Comparison of ENCODE assay signal across 9 cellular contexts in genomic region chr2:105809099-105809473, GRCh38.
DNase-seq lines count a peak whose midpoint lies in the region; ATAC-seq and TF ChIP-seq lines count a peak whose summit lies in the region.
"Had no signal": no experiment of that assay in that cellular context is flagged by ENCODE, and none has a peak within 500 bp of the region (broad histone marks: within the 10 kb centered on the region; RNA-seq: fewer than 3 reads in every experiment).

No MANE protein-coding gene starts in this region.

- DNase-seq in CD8-positive, alpha-beta memory T cell = no peak
- peak; percentile 37 for DNase-seq in epithelial cell of proximal tubule (ENCODE audit: low read depth)
- DNase-seq in H7 = no peak
- DNase-seq in OCI-M1 (lab: John Stamatoyannopoulos, UW) = no peak
- DNase-seq in GM19240 (ENCODE audit: insufficient read length, low spot score) = no peak

- peaks cover 84% of the 10 kb centered on the region for H3K4me1 ChIP-seq in CD8-positive, alpha-beta memory T cell (ENCODE audit: insufficient read depth, low read length)
- peaks cover 95% of the 10 kb centered on the region for H3K4me1 ChIP-seq in KMS-11 (ENCODE audit: low read depth, poor library complexity, severe bottlenecking)

- no peaks in the 10 kb centered on the region for H3K36me3 ChIP-seq in CD8-positive, alpha-beta memory T cell (ENCODE audit: insufficient read depth, low read length)
- H3K36me3 ChIP-seq in KMS-11 (ENCODE audit: insufficient read depth) = no peaks in the 10 kb centered on the region
- H3K36me3 ChIP-seq in H7 (replicated peaks; ENCODE audit: control insufficient read depth, insufficient read depth, low read length) = no peaks in the 10 kb centered on the region

- peaks cover 88 to 98% (median 96%) of the 10 kb centered on the region in 3 donors for H3K4me1 Mint-ChIP-seq in CD8-positive, alpha-beta memory T cell

- no peaks in the 10 kb centered on the region for H3K9me3 ChIP-seq in CD8-positive, alpha-beta memory T cell (ENCODE audit: low read length)

- ATAC-seq in GM19452 (IDR thresholded peaks at IDR 0.05; ENCODE audit: unreplicated experiment) (peak; percentile 40), HG02571 (IDR thresholded peaks at IDR 0.05; ENCODE audit: unreplicated experiment) (no peak)

- peaks cover 64% of the 10 kb centered on the region for H3K79me2 ChIP-seq in KMS-11 (ENCODE audit: insufficient read depth, low read depth)

- H3K9ac ChIP-seq in KMS-11 = no peak overlapping the region
- H3K9ac ChIP-seq: parathyroid adenoma had no signal

- TF ChIP-seq CTCF in KMS-11 (conservative IDR thresholded peaks at IDR 0.05; ENCODE audit: low read depth, low read length) (no peak), epithelial cell of proximal tubule (conservative IDR thresholded peaks at IDR 0.05; ENCODE audit: low read depth, low read length) (no peak)

- no peak overlapping the region for H2AFZ ChIP-seq in KMS-11 (ENCODE audit: low read depth)
- H2AFZ ChIP-seq: parathyroid adenoma had no signal

- peak overlapping the region; percentile 35 to 93 (median 80) for H3K27ac Mint-ChIP-seq in CD8-positive, alpha-beta memory T cell

- CTCF ChIA-PET in CD8-positive, alpha-beta memory T cell (lab: Charles Lee) = interaction anchor here (1.7 kb wide), 1 partner anchor 232 kb away, joined by 4 read pairs; no protein-coding TSS in a partner anchor

- H4K20me1 ChIP-seq in KMS-11 (ENCODE audit: insufficient read depth) = no peaks in the 10 kb centered on the region

- peak overlapping the region; percentile 7 to 86 (median 47) for H3K4me3 Mint-ChIP-seq in CD8-positive, alpha-beta memory T cell

- peak overlapping the region; percentile 11 for H3K4me2 ChIP-seq in KMS-11

- H3K27me3 ChIP-seq in CD8-positive, alpha-beta memory T cell (ENCODE audit: insufficient read depth, low read length, poor library complexity, severe bottlenecking) = no peaks in the 10 kb centered on the region
- H3K27me3 ChIP-seq in KMS-11 (ENCODE audit: insufficient read depth, low read depth) (no peaks in the 10 kb centered on the region), H7 (ENCODE audit: control insufficient read depth, insufficient read depth, low read length) (no peaks in the 10 kb centered on the region)

- no peak overlapping the region for H3K27ac ChIP-seq in CD8-positive, alpha-beta memory T cell (ENCODE audit: low read depth, low read length)
- H3K27ac ChIP-seq in KMS-11 = no peak overlapping the region
- H3K27ac ChIP-seq: parathyroid adenoma had no signal

- peaks cover 0 to 17% (median 4%) of the 10 kb centered on the region in 3 donors for H3K36me3 Mint-ChIP-seq in CD8-positive, alpha-beta memory T cell

- POLR2A ChIA-PET in CD8-positive, alpha-beta memory T cell (lab: Charles Lee) = interaction anchor here (1.4 kb wide), 1 partner anchor 10 kb away, joined by 4 read pairs; no protein-coding TSS in a partner anchor

- H3K4me3 ChIP-seq in CD8-positive, alpha-beta memory T cell (ENCODE audit: low read length) = peak overlapping the region; percentile 8
- H3K4me3 ChIP-seq in KMS-11 (IDR thresholded peaks at IDR 0.05; ENCODE audit: insufficient read depth, low read depth, low read length) = no peak overlapping the region
- no peak overlapping the region for H3K4me3 ChIP-seq in epithelial cell of proximal tubule (ENCODE audit: low read depth, low read length)
- H3K4me3 ChIP-seq in H7 (ENCODE audit: insufficient read depth, low read depth, low read length) = no peak overlapping the region

- H3K27me3 Mint-ChIP-seq in CD8-positive, alpha-beta memory T cell = no peaks in the 10 kb centered on the region

- H3K9me3 Mint-ChIP-seq in CD8-positive, alpha-beta memory T cell = no peaks in the 10 kb centered on the region
